In genomic region chr2:236545248-236545658, GRCh38 we compare ENCODE assay signal across 12 cellular contexts. TPM values are rescaled to one million over a fixed set of nuclear protein-coding genes. Genes with fewer than 3 reads are reported as not detected.
A peak's percentile ranks its signal among the peaks of the same experiment; 100 is the strongest.
DNase-seq lines count a peak whose midpoint lies in the region; ATAC-seq lines count a peak whose summit lies in the region.
"Had no signal": no experiment of that assay in that cellular context is flagged by ENCODE, and none has a peak within 500 bp of the region (broad histone marks: within the 10 kb centered on the region; RNA-seq: fewer than 3 reads in every experiment).

No MANE protein-coding gene starts in this region.

- intact Hi-C loops in activated CD4-positive, alpha-beta T cell treated with anti-CD3 and anti-CD28 coated beads for 36 hours (cut with DNase I, micrococcal nuclease), result no loop called here

- H3K27ac Mint-ChIP-seq in activated CD4-positive, alpha-beta T cell treated with anti-CD3 and anti-CD28 coated beads for 36 hours, result peak overlapping the region; percentile 94
- peak overlapping the region; percentile 82 to 99 (median 94) for H3K27ac Mint-ChIP-seq in naive thymus-derived CD8-positive, alpha-beta T cell

- ATAC-seq in activated CD4-positive, alpha-beta T cell treated with anti-CD3 and anti-CD28 coated beads for 36 hours, result no peak
- ATAC-seq in GM21529 (IDR thresholded peaks at IDR 0.05; ENCODE audit: unreplicated experiment), result peak; percentile 53
- ATAC-seq in HG03469 (IDR thresholded peaks at IDR 0.05; ENCODE audit: unreplicated experiment), result peak; percentile 35
- no peak for ATAC-seq in naive thymus-derived CD8-positive, alpha-beta T cell
- no peak for ATAC-seq in esophagus mucosa

- CTCF ChIA-PET in activated CD4-positive, alpha-beta T cell treated with anti-CD3 and anti-CD28 coated beads for 36 hours (lab: Charles Lee), result no interaction called here

- no peaks in the 10 kb centered on the region for H3K27me3 Mint-ChIP-seq in activated CD4-positive, alpha-beta T cell treated with anti-CD3 and anti-CD28 coated beads for 36 hours
- H3K27me3 Mint-ChIP-seq in naive thymus-derived CD8-positive, alpha-beta T cell, result no peaks in the 10 kb centered on the region

- no peak overlapping the region for H3K4me3 Mint-ChIP-seq in activated CD4-positive, alpha-beta T cell treated with anti-CD3 and anti-CD28 coated beads for 36 hours
- H3K4me3 Mint-ChIP-seq in naive thymus-derived CD8-positive, alpha-beta T cell, result peak overlapping the region; percentile 36 to 84 (median 68)

- POLR2A ChIA-PET in activated CD4-positive, alpha-beta T cell treated with anti-CD3 and anti-CD28 coated beads for 36 hours (lab: Charles Lee), result no interaction called here
- POLR2A ChIA-PET in naive thymus-derived CD8-positive, alpha-beta T cell (lab: Charles Lee), result interaction anchor here (1.3 to 6.8 kb wide), 4 partner anchors 9 to 540 kb away, joined by 3 to 73 read pairs (median 12); no protein-coding TSS in a partner anchor

- DNase-seq in activated CD4-positive, alpha-beta T cell treated with anti-CD3 and anti-CD28 coated beads for 36 hours, result no peak
- no peak for DNase-seq in activated CD4-positive, alpha-beta T cell treated with anti-CD3 and anti-CD28 coated beads, Interleukin-2, amount 50 U/mL, for 1 hour
- DNase-seq in naive thymus-derived CD8-positive, alpha-beta T cell, result no peak
- no peak for DNase-seq in stimulated activated CD4-positive, alpha-beta T cell treated with anti-CD3 and anti-CD28 coated beads, Interleukin-1b, Interleukin-23, amount 100 ng/mL, for 48 hours
- no peak for DNase-seq in globus pallidus (ENCODE audit: low spot score)
- DNase-seq: effector CD4-positive, alpha-beta T cell; islet precursor cell; retina; RPMI8226 had no signal

- peaks cover 6% of the 10 kb centered on the region for H3K9me3 Mint-ChIP-seq in activated CD4-positive, alpha-beta T cell treated with anti-CD3 and anti-CD28 coated beads for 36 hours (ENCODE audit: low read depth)
- H3K9me3 Mint-ChIP-seq in naive thymus-derived CD8-positive, alpha-beta T cell, result peaks cover 0 to 3% (median 0%) of the 10 kb centered on the region in 9 donors

- peaks cover 21% of the 10 kb centered on the region for H3K36me3 Mint-ChIP-seq in activated CD4-positive, alpha-beta T cell treated with anti-CD3 and anti-CD28 coated beads for 36 hours (ENCODE audit: low read depth)
- peaks cover 8 to 39% (median 22%) of the 10 kb centered on the region in 3 donors for H3K36me3 Mint-ChIP-seq in naive thymus-derived CD8-positive, alpha-beta T cell

- H3K4me1 Mint-ChIP-seq in activated CD4-positive, alpha-beta T cell treated with anti-CD3 and anti-CD28 coated beads for 36 hours, result peaks cover 89% of the 10 kb centered on the region
- H3K4me1 Mint-ChIP-seq in naive thymus-derived CD8-positive, alpha-beta T cell, result peaks cover 51 to 98% (median 94%) of the 10 kb centered on the region in 4 donors

RNA-seq across cellular contexts. Expression of gene ACKR3, which starts 24.4 kb away (rescaled TPM):
- total RNA-seq in activated CD4-positive, alpha-beta T cell treated with anti-CD3 and anti-CD28 coated beads for 36 hours, result 1 to 10 TPM; 1.2 to 2.4 TPM
- 1 to 10 TPM; 5.0 to 6.1 TPM for total RNA-seq in naive thymus-derived CD8-positive, alpha-beta T cell
- 1 to 10 TPM; 2.4 to 5.6 (median 4.2) TPM for polyA plus RNA-seq in naive thymus-derived CD8-positive, alpha-beta T cell
- 6.3 TPM for total RNA-seq in esophagus mucosa

Comparison
In these comparisons a context has a peak if more than half of its experiments do, and no peak if none do; other contexts are left out.
1. ATAC-seq: peak in GM21529 (single experiment) and HG03469 (single experiment); none in activated CD4-positive, alpha-beta T cell treated with anti-CD3 and anti-CD28 coated beads for 36 hours (single experiment), naive thymus-derived CD8-positive, alpha-beta T cell (0 of 2) and esophagus mucosa (single experiment).